Comparison of ENCODE assay signal across 28 cellular contexts in genomic region chr15:55356985-55357585, GRCh38. TPM values are rescaled to one million over a fixed set of nuclear protein-coding genes. Genes with fewer than 3 reads are reported as not detected.
"Had no signal": no experiment of that assay in that cellular context is flagged by ENCODE, and none has a peak within 500 bp of the region (broad histone marks: within the 10 kb centered on the region; RNA-seq: fewer than 3 reads in every experiment).

No MANE protein-coding gene starts in this region.

- H3K36me3 ChIP-seq: SJCRH30 had no signal

- H3K4me3 ChIP-seq: ascending aorta, cardiac muscle cell, MG63, SJCRH30, SK-N-MC had no signal

- H3K9me3 Mint-ChIP-seq: activated CD4-positive, alpha-beta T cell treated with anti-CD3 and anti-CD28 coated beads, Interleukin-2, amount 10 ng/mL, durations not matched to agents 7 days and 5 days; activated naive CD4-positive, alpha-beta T cell treated with anti-CD3 and anti-CD28 coated beads, Interleukin-2, amount 50 U/mL, for 24 hours; activated naive CD8-positive, alpha-beta T cell treated with anti-CD3 and anti-CD28 coated beads, Interleukin-2, amount 10 ng/mL, durations not matched to agents 7 days and 5 days; T-helper 2 cell treated with Interferon-gamma antibody and Interleukin-4, amounts not matched to agents 5 μg/mL and 100 μg/mL, for 36 hours had no signal

- ATAC-seq: activated CD4-positive, alpha-beta T cell treated with anti-CD3 and anti-CD28 coated beads for 36 hours; activated CD8-positive, alpha-beta T cell treated with anti-CD3 and anti-CD28 coated beads, Interleukin-2, amount 10 ng/mL, durations not matched to agents 7 days and 5 days; Panc1 had no signal

- H3K4me1 ChIP-seq: ascending aorta, SJCRH30 had no signal

- H3K27me3 Mint-ChIP-seq: activated CD4-positive, alpha-beta T cell treated with anti-CD3 and anti-CD28 coated beads for 36 hours; activated CD4-positive, alpha-beta T cell treated with anti-CD3 and anti-CD28 coated beads, Interleukin-2, amount 10 ng/mL, durations not matched to agents 7 days and 5 days; activated naive CD4-positive, alpha-beta T cell treated with anti-CD3 and anti-CD28 coated beads, Interleukin-2, amount 50 U/mL, for 24 hours; activated naive CD8-positive, alpha-beta T cell treated with anti-CD3 and anti-CD28 coated beads, Interleukin-2, amount 10 ng/mL, durations not matched to agents 7 days and 5 days had no signal

- H3K27me3 ChIP-seq: ascending aorta, cardiac muscle cell, MG63, SJCRH30 had no signal

- H3K4me3 Mint-ChIP-seq: activated CD4-positive, alpha-beta T cell treated with anti-CD3 and anti-CD28 coated beads for 36 hours; activated CD4-positive, alpha-beta T cell treated with anti-CD3 and anti-CD28 coated beads, Interleukin-2, amount 10 ng/mL, durations not matched to agents 7 days and 5 days; activated CD8-positive, alpha-beta T cell treated with anti-CD3 and anti-CD28 coated beads, Interleukin-2, amount 10 ng/mL, durations not matched to agents 7 days and 5 days; activated naive CD4-positive, alpha-beta T cell treated with anti-CD3 and anti-CD28 coated beads, Interleukin-2, amount 50 U/mL, for 24 hours; activated naive CD8-positive, alpha-beta T cell treated with anti-CD3 and anti-CD28 coated beads, Interleukin-2, amount 10 ng/mL, durations not matched to agents 7 days and 5 days; T-helper 2 cell treated with Interferon-gamma antibody and Interleukin-4, amounts not matched to agents 5 μg/mL and 100 μg/mL, for 36 hours had no signal

- H3K27ac Mint-ChIP-seq: activated CD4-positive, alpha-beta T cell treated with anti-CD3 and anti-CD28 coated beads for 36 hours; activated CD4-positive, alpha-beta T cell treated with anti-CD3 and anti-CD28 coated beads, Interleukin-2, amount 10 ng/mL, durations not matched to agents 7 days and 5 days; activated CD8-positive, alpha-beta T cell treated with anti-CD3 and anti-CD28 coated beads, Interleukin-2, amount 10 ng/mL, durations not matched to agents 7 days and 5 days; activated naive CD8-positive, alpha-beta T cell treated with anti-CD3 and anti-CD28 coated beads, Interleukin-2, amount 10 ng/mL, durations not matched to agents 7 days and 5 days; T-helper 2 cell treated with Interferon-gamma antibody and Interleukin-4, amounts not matched to agents 5 μg/mL and 100 μg/mL, for 36 hours had no signal

- H3K4me1 Mint-ChIP-seq: activated CD4-positive, alpha-beta T cell treated with anti-CD3 and anti-CD28 coated beads for 36 hours; activated CD4-positive, alpha-beta T cell treated with anti-CD3 and anti-CD28 coated beads, Interleukin-2, amount 10 ng/mL, durations not matched to agents 7 days and 5 days; activated naive CD4-positive, alpha-beta T cell treated with anti-CD3 and anti-CD28 coated beads, Interleukin-2, amount 50 U/mL, for 24 hours; activated naive CD8-positive, alpha-beta T cell treated with anti-CD3 and anti-CD28 coated beads, Interleukin-2, amount 10 ng/mL, durations not matched to agents 7 days and 5 days had no signal

- H3K27ac ChIP-seq: ascending aorta, cardiac muscle cell, SJCRH30, SK-N-MC had no signal

- DNase-seq: activated CD4-positive, alpha-beta T cell treated with anti-CD3 and anti-CD28 coated beads for 36 hours; activated CD4-positive, alpha-beta T cell treated with anti-CD3 and anti-CD28 coated beads, Interleukin-2, amount 10 ng/mL, durations not matched to agents 7 days and 5 days; activated CD4-positive, alpha-beta T cell treated with anti-CD3 and anti-CD28 coated beads, Interleukin-2, amount 50 U/mL, for 48 hours; activated CD8-positive, alpha-beta T cell treated with anti-CD3 and anti-CD28 coated beads, Interleukin-2, amount 10 ng/mL, durations not matched to agents 7 days and 5 days; activated effector memory CD4-positive, alpha-beta T cell treated with Interleukin-2 at 50 U/mL for 16 hours; activated naive CD4-positive, alpha-beta T cell; activated naive CD8-positive, alpha-beta T cell treated with anti-CD3 and anti-CD28 coated beads, Interleukin-2, amount 10 ng/mL, durations not matched to agents 7 days and 5 days; activated T-cell treated with anti-CD3 and anti-CD28 coated beads, Interleukin-2, amount 50 U/mL, for 48 hours; amygdala; cerebellar nuclear complex; cortex of kidney; MG63; NCI-H1048; NCI-H1105 treated with DMSO at 0.1 percent for 48 hours; NCI-H1436; NCI-H1694; NCI-H2029; NCI-H345; NCI-H524 treated with DMSO at 0.1 percent for 48 hours; SHP77; SJCRH30 had no signal

- H3K9me3 ChIP-seq: ascending aorta, MG63, SJCRH30 had no signal

RNA-seq across cellular contexts. Expression of gene PIERCE2, which starts 51.2 kb away (rescaled TPM):
- total RNA-seq: activated CD8-positive, alpha-beta T cell treated with anti-CD3 and anti-CD28 coated beads, Interleukin-2, amount 10 ng/mL, durations not matched to agents 7 days and 5 days; activated naive CD8-positive, alpha-beta T cell treated with anti-CD3 and anti-CD28 coated beads, Interleukin-2, amount 10 ng/mL, durations not matched to agents 7 days and 5 days; ascending aorta; T-helper 1 cell treated with Interleukin-12 subunit alpha and Interleukin-12 subunit beta and Interleukin-4 antibody, amounts not matched to agents 30 ng/mL and 1 ng/mL, for 36 hours had no signal
